In the genomic region with DNA sequence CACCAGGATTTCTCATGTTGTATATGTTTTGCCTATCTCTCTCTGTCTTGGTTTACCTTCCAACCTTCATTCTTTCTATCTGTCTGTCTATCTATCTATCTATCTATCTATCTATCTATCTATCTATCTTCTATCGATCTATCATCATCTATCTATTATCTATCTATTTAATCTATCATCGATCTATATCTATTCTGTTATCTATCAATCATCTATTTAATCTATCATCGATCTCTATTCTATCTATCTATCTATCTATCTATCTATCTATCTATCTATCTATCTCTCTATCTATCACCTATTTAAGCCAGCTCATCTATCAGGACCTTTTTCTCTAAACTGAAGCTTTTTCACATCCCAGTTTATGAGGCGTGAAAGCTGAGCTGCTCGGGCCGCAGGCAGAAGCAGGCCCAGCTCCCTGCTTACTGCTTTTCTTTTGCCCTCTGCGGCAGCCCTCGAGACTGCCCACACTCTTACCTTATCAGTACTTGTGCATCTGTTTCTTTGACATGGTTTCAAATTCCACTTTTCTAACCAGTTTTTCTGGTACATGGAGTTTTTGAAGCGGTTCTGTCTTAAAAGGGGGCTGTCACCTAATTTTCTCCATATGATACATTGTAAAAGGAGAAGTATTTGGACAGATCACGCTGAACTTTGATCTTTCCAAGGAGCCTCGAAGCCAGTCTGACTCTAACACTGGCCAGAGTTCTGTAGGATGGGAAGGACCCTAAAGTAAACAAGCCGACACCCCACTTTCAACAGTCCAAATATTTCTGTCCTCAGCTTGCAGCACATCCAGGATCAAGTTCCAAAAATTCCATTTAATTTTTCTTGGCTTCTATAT, we compare ENCODE assay signal across 26 cellular contexts. TPM values are rescaled to one million over a fixed set of nuclear protein-coding genes. Genes with fewer than 3 reads are reported as not detected.
DNase-seq lines count a peak whose midpoint lies in the region; ATAC-seq and TF ChIP-seq lines count a peak whose summit lies in the region.
"Had no signal": no experiment of that assay in that cellular context is flagged by ENCODE, and none has a peak within 500 bp of the region (broad histone marks: within the 10 kb centered on the region; RNA-seq: fewer than 3 reads in every experiment).

No MANE protein-coding gene starts in this region.

- H2AFZ ChIP-seq in SK-N-SH (ENCODE audit: low read depth): 0 out of 2 replicates have a peak overlapping the region, but pooled peaks have one; percentile 31

- H3K79me2 ChIP-seq in SK-N-SH (ENCODE audit: insufficient read depth): no peaks in the 10 kb centered on the region

- H3K9me3 Mint-ChIP-seq in endodermal cell (no peaks in the 10 kb centered on the region), Calu3 (ENCODE audit: low read depth, unreplicated experiment) (no peaks in the 10 kb centered on the region)
- H3K9me3 Mint-ChIP-seq: activated CD4-positive, alpha-beta memory T cell treated with anti-CD3 and anti-CD28 coated beads for 36 hours; activated T-cell treated with anti-CD3 and anti-CD28 coated beads, Interleukin-2, amount 50 U/mL, for 72 hours had no signal

- H3K4me1 ChIP-seq in SK-N-SH (ENCODE audit: control insufficient read depth in 1 of 2, insufficient read depth in 2 of 2, low read depth in 1 of 2, low read length in 1 of 2): no peaks in the 10 kb centered on the region
- no peaks in the 10 kb centered on the region for H3K4me1 ChIP-seq in endodermal cell (ENCODE audit: control insufficient read depth, insufficient read depth, low read length)
- H3K4me1 ChIP-seq in lung (ENCODE audit: control insufficient read depth in 2 of 2, insufficient read depth in 2 of 2, low read length in 2 of 2): peaks cover 0 to 14% of the 10 kb centered on the region in 2 donors
- H3K4me1 ChIP-seq in upper lobe of left lung: peaks cover 19 to 45% (median 33%) of the 10 kb centered on the region in 4 donors

- peaks cover 14% of the 10 kb centered on the region for H3K27me3 Mint-ChIP-seq in endodermal cell (ENCODE audit: insufficient read depth)
- H3K27me3 Mint-ChIP-seq in Calu3 (ENCODE audit: unreplicated experiment): no peaks in the 10 kb centered on the region
- H3K27me3 Mint-ChIP-seq: activated naive CD8-positive, alpha-beta T cell had no signal

- H3K4me2 ChIP-seq in SK-N-SH: no peak overlapping the region
- H3K4me2 ChIP-seq: BLaER1 treated with 17β-estradiol and CSF1 and Interleukin-3, amounts not matched to agents 10 nM and 100 nM; KMS-11 had no signal

- POLR2A ChIA-PET in SK-N-SH (lab: Yijun Ruan, JAX): no interaction called here

- H3K9ac ChIP-seq in SK-N-SH (no peak overlapping the region), endodermal cell (ENCODE audit: extremely low read depth, low read length, poor library complexity, severe bottlenecking) (no peak overlapping the region)
- H3K9ac ChIP-seq: BLaER1 treated with 17β-estradiol and CSF1 and Interleukin-3, amounts not matched to agents 10 nM and 100 nM; KMS-11 had no signal

- no peak overlapping the region for H3K4me3 ChIP-seq in SK-N-SH (ENCODE audit: low read depth in 2 of 2, low read length in 1 of 2)
- no peak overlapping the region for H3K4me3 ChIP-seq in endodermal cell (ENCODE audit: low read length)
- H3K4me3 ChIP-seq in lung: no peak overlapping the region
- H3K4me3 ChIP-seq in upper lobe of left lung: no peak overlapping the region
- H3K4me3 ChIP-seq: BLaER1 treated with 17β-estradiol and CSF1 and Interleukin-3, amounts not matched to agents 10 nM and 100 nM; cardiac muscle cell; dorsolateral prefrontal cortex; spleen; tibial nerve had no signal

- DNase-seq in SK-N-SH (no peak), endodermal cell (peak; percentile 51), lung (ENCODE audit: low spot score) (peak; percentile 56), upper lobe of left lung (peak in 1 of 2 donors; percentile 73), Calu3 (no peak)
- no peak for DNase-seq in stimulated activated CD4-positive, alpha-beta T cell treated with anti-CD3 and anti-CD28 coated beads, Interleukin-4, amount 100 ng/mL, for 4 hours
- DNase-seq: activated CD4-positive, alpha-beta memory T cell treated with anti-CD3 and anti-CD28 coated beads for 36 hours; activated T-cell treated with anti-CD3 and anti-CD28 coated beads, Interleukin-2, amount 50 U/mL, for 72 hours; dorsolateral prefrontal cortex; GOT3; hypothalamus; NCI-H1092 treated with DMSO at 0.1 percent for 48 hours; NCI-H2107; NCI-H82; posterior cingulate gyrus; spleen; WERI-Rb-1 had no signal

- no peaks in the 10 kb centered on the region for H3K9me2 ChIP-seq in SK-N-SH

- TF ChIP-seq EP300 in SK-N-SH (IDR thresholded peaks at IDR 0.05; ENCODE audit: borderline replicate concordance in 1 of 2, low read depth in 1 of 2, low read length in 1 of 2) (no peak), upper lobe of left lung (IDR thresholded peaks at IDR 0.05) (peak in 1 of 4 donors; percentile 55)

- H3K4me3 Mint-ChIP-seq in endodermal cell (no peak overlapping the region), Calu3 (ENCODE audit: low read depth, unreplicated experiment) (no peak overlapping the region)
- H3K4me3 Mint-ChIP-seq: activated CD4-positive, alpha-beta memory T cell treated with anti-CD3 and anti-CD28 coated beads for 36 hours; activated naive CD8-positive, alpha-beta T cell; activated T-cell treated with anti-CD3 and anti-CD28 coated beads, Interleukin-2, amount 50 U/mL, for 72 hours had no signal

- intact Hi-C loops in Calu3 (cut with micrococcal nuclease; ENCODE audit: unreplicated experiment): no loop called here

- H3F3A ChIP-seq in SK-N-SH (replicated peaks; ENCODE audit: insufficient read depth): no peaks in the 10 kb centered on the region

- no peak for TF ChIP-seq POLR2A in upper lobe of left lung (IDR thresholded peaks at IDR 0.05)

- TF ChIP-seq CTCF in SK-N-SH (IDR thresholded peaks at IDR 0.05) (no peak), endodermal cell (conservative IDR thresholded peaks at IDR 0.05) (no peak), lung (IDR thresholded peaks at IDR 0.05; ENCODE audit: control extremely low read depth, extremely low read depth) (no peak), upper lobe of left lung (IDR thresholded peaks at IDR 0.05) (no peak), Calu3 (IDR thresholded peaks at IDR 0.05; ENCODE audit: unreplicated experiment) (no peak)

- CTCF ChIA-PET in SK-N-SH (lab: Yijun Ruan, JAX): no interaction called here
- CTCF ChIA-PET in Calu3 (lab: Charles Lee): no interaction called here

- 47% methylated on average over 12 of the region's 12 CpGs for whole genome bisulfite sequencing in SK-N-SH (ENCODE audit: low lambda C conversion rate)
- 88 to 93% methylated on average over 11 to 12 of the region's 12 CpGs for WGBS in endodermal cell (ENCODE audit: insufficient coverage in 1 of 2, insufficient read length in 1 of 2), 2 experiments
- 45 to 48% methylated on average over 12 of the region's 12 CpGs for WGBS in lung, 2 donors
- WGBS in upper lobe of left lung, 2 donors: 40 to 47% methylated on average over 12 of the region's 12 CpGs

- no peaks in the 10 kb centered on the region for H3K9me3 ChIP-seq in SK-N-SH
- H3K9me3 ChIP-seq in endodermal cell (ENCODE audit: control insufficient read depth, low read length): no peaks in the 10 kb centered on the region
- no peaks in the 10 kb centered on the region for H3K9me3 ChIP-seq in lung (ENCODE audit: control insufficient read depth in 2 of 2, insufficient read depth in 1 of 2, low read length in 1 of 2)
- no peaks in the 10 kb centered on the region for H3K9me3 ChIP-seq in upper lobe of left lung
- H3K9me3 ChIP-seq: spleen had no signal

- no peaks in the 10 kb centered on the region for H4K20me1 ChIP-seq in SK-N-SH (ENCODE audit: insufficient read depth)
- H4K20me1 ChIP-seq: BLaER1 treated with 17β-estradiol and CSF1 and Interleukin-3, amounts not matched to agents 10 nM and 100 nM had no signal

- H3K36me3 Mint-ChIP-seq in endodermal cell (ENCODE audit: low read depth) (no peaks in the 10 kb centered on the region), Calu3 (ENCODE audit: insufficient read depth, unreplicated experiment) (no peaks in the 10 kb centered on the region)
- H3K36me3 Mint-ChIP-seq: activated naive CD8-positive, alpha-beta T cell had no signal

- H3K4me1 Mint-ChIP-seq in endodermal cell (peaks cover 3% of the 10 kb centered on the region), Calu3 (ENCODE audit: low read depth, unreplicated experiment) (peaks cover 20% of the 10 kb centered on the region)

- H3K27ac Mint-ChIP-seq in endodermal cell (no peak overlapping the region), Calu3 (ENCODE audit: unreplicated experiment) (no peak overlapping the region)
- H3K27ac Mint-ChIP-seq: activated CD4-positive, alpha-beta memory T cell treated with anti-CD3 and anti-CD28 coated beads for 36 hours; activated naive CD8-positive, alpha-beta T cell; activated T-cell treated with anti-CD3 and anti-CD28 coated beads, Interleukin-2, amount 50 U/mL, for 72 hours had no signal

- H3K36me3 ChIP-seq in SK-N-SH (replicated peaks in 1 of 2; ENCODE audit: control insufficient read depth in 1 of 2, insufficient read depth in 2 of 2, low read length in 1 of 2) (no peaks in the 10 kb centered on the region), endodermal cell (ENCODE audit: control insufficient read depth, insufficient read depth, low read length) (no peaks in the 10 kb centered on the region), lung (ENCODE audit: control insufficient read depth in 2 of 2, insufficient read depth in 2 of 2, low read length in 2 of 2) (no peaks in the 10 kb centered on the region), upper lobe of left lung (no peaks in the 10 kb centered on the region)
- H3K36me3 ChIP-seq: BLaER1 treated with 17β-estradiol and CSF1 and Interleukin-3, amounts not matched to agents 10 nM and 100 nM; cardiac muscle cell; spleen; tibial nerve; WERI-Rb-1 had no signal

- ATAC-seq in SK-N-SH treated with all-trans-retinoic acid at 6 μM for 48 hours: no peak
- peak; percentile 13 for ATAC-seq in lung (ENCODE audit: insufficient read depth, low FRiP score)
- ATAC-seq in upper lobe of left lung (ENCODE audit: low FRiP score in 2 of 2): peak; percentile 24 to 78
- no peak for ATAC-seq in HG03520 (IDR thresholded peaks at IDR 0.05; ENCODE audit: unreplicated experiment)
- ATAC-seq: activated T-cell treated with anti-CD3 and anti-CD28 coated beads, Interleukin-2, amount 50 U/mL, for 72 hours; left lobe of liver had no signal

- H3K27ac ChIP-seq in SK-N-SH (ENCODE audit: low read depth in 2 of 2, low read length in 1 of 2) (no peak overlapping the region), endodermal cell (ENCODE audit: low read depth, low read length) (no peak overlapping the region), lung (ENCODE audit: low read depth in 1 of 2, low read length in 1 of 2) (no peak overlapping the region), upper lobe of left lung (peak overlapping the region; percentile 20 to 43 (median 35))
- H3K27ac ChIP-seq: BLaER1 treated with 17β-estradiol and CSF1 and Interleukin-3, amounts not matched to agents 10 nM and 100 nM; cardiac muscle cell; dorsolateral prefrontal cortex; HL-60; KMS-11; WERI-Rb-1 had no signal

- H3K27me3 ChIP-seq in SK-N-SH (ENCODE audit: insufficient read depth) (no peaks in the 10 kb centered on the region), endodermal cell (ENCODE audit: control insufficient read depth, insufficient read depth, low read length, poor library complexity, severe bottlenecking) (no peaks in the 10 kb centered on the region), lung (ENCODE audit: control insufficient read depth, insufficient read depth) (no peaks in the 10 kb centered on the region), upper lobe of left lung (no peaks in the 10 kb centered on the region)
- H3K27me3 ChIP-seq: BLaER1 treated with 17β-estradiol and CSF1 and Interleukin-3, amounts not matched to agents 10 nM and 100 nM; cardiac muscle cell; dorsolateral prefrontal cortex; spleen; tibial nerve had no signal

- BruUV-seq in Calu3 (replicated peaks; lab: Mats Ljungman, UMichigan): no TSS peak

- no peak for TF ChIP-seq RAD21 in SK-N-SH (IDR thresholded peaks at IDR 0.05; ENCODE audit: low read length)

RNA-seq across cellular contexts. Expression of gene GSG1, which starts 44.4 kb away (rescaled TPM):
- polyA plus RNA-seq in SK-N-SH (2012; rRNA removed): 0.39 and 0.68 TPM in 2 replicates
- 0.49 and 0.93 TPM in 2 replicates for polyA plus RNA-seq in SK-N-SH (2012; cell fraction: cytosol; rRNA removed)
- 0.47 and 0.63 TPM in 2 replicates for polyA plus RNA-seq in SK-N-SH (2012; cell fraction: nucleus; rRNA removed)
- under 1 TPM in 1 of 2 donors, not detected in 1; 0.31 TPM for total RNA-seq in endodermal cell
- 0.32 TPM for polyA plus RNA-seq in endodermal cell (2013, experiment 1 of 2)
- 0.12 TPM for polyA plus RNA-seq in endodermal cell (2013, experiment 2 of 2)
- total RNA-seq in lung: not detected
- not detected for polyA plus RNA-seq in lung
- total RNA-seq in upper lobe of left lung: not detected
- 0.47 TPM in 1 of 2 replicates, not detected in the other for total RNA-seq in Calu3 (2022)
- total RNA-seq: activated CD4-positive, alpha-beta memory T cell treated with anti-CD3 and anti-CD28 coated beads for 36 hours; activated T-cell treated with anti-CD3 and anti-CD28 coated beads, Interleukin-2, amount 50 U/mL, for 72 hours; cardiac muscle cell; left lobe of liver; spleen; tibial nerve had no signal
- polyA plus RNA-seq: spleen had no signal

RNA-seq across cellular contexts. Expression of gene EMP1, which starts 48.6 kb away (rescaled TPM):
- polyA plus RNA-seq in SK-N-SH (2012; rRNA removed) (67.4 and 111 TPM in 2 replicates), lung (100 to 1,000 TPM in 1 of 2 donors, 10 to 100 TPM in 1; 91.7 to 243 TPM)
- 53.2 and 70.1 TPM in 2 replicates for polyA plus RNA-seq in SK-N-SH (2012; cell fraction: cytosol; rRNA removed)
- polyA plus RNA-seq in SK-N-SH (2012; cell fraction: nucleus; rRNA removed): 77.6 and 144 TPM in 2 replicates
- total RNA-seq in endodermal cell (under 1 TPM; 0.58 to 0.59 TPM), lung (100 to 1,000 TPM in 1 of 2 donors, 10 to 100 TPM in 1; 67.5 to 348 TPM), upper lobe of left lung (100 to 1,000 TPM in 4 of 6 donors, 10 to 100 TPM in 2; 18.9 to 360 (median 165) TPM), Calu3 (2022) (128 and 146 TPM in 2 replicates)
- polyA plus RNA-seq in endodermal cell (2013, experiment 1 of 2): 8.4 TPM
- 11.8 TPM for polyA plus RNA-seq in endodermal cell (2013, experiment 2 of 2)

Comparison
In these comparisons a context has a peak if more than half of its experiments do, and no peak if none do; other contexts are left out.
1. DNase-seq: peak in endodermal cell (single experiment) and lung (single experiment); none in SK-N-SH (single experiment), Calu3 (single experiment) and stimulated activated CD4-positive, alpha-beta T cell treated with anti-CD3 and anti-CD28 coated beads, Interleukin-4, amount 100 ng/mL, for 4 hours (0 of 2).
2. H3K27ac ChIP-seq: peak in upper lobe of left lung (4 of 4); none in SK-N-SH (0 of 2), endodermal cell (single experiment) and lung (0 of 2).
3. ATAC-seq: peak in lung (single experiment) and upper lobe of left lung (2 of 2); none in SK-N-SH treated with all-trans-retinoic acid at 6 μM for 48 hours (single experiment) and HG03520 (single experiment).
4. RNA of gene EMP1, which starts 48.6 kb away (total RNA-seq): 67.5 to 348 TPM in lung, 18.9 to 360 TPM in upper lobe of left lung and 128 to 146 TPM in Calu3; 0.58 to 0.59 TPM in endodermal cell; every median in the first group is over 10 times any median in the second.